Comparison of ENCODE assay signal across 16 cellular contexts in genomic region chr5:59525957-59526356, GRCh38.
A peak's percentile ranks its signal among the peaks of the same experiment; 100 is the strongest.
DNase-seq lines count a peak whose midpoint lies in the region; ATAC-seq and TF ChIP-seq lines count a peak whose summit lies in the region.
"Had no signal": no experiment of that assay in that cellular context is flagged by ENCODE, and none has a peak within 500 bp of the region (broad histone marks: within the 10 kb centered on the region; RNA-seq: fewer than 3 reads in every experiment).

No MANE protein-coding gene starts in this region.

- H3K27me3 ChIP-seq in AG04450 (ENCODE audit: control insufficient read depth, insufficient read depth, low read length), result no peaks in the 10 kb centered on the region
- H3K27me3 ChIP-seq: ovary had no signal

- no peak for ATAC-seq in effector memory CD8-positive, alpha-beta T cell (replicated peaks)
- ATAC-seq: stimulated activated naive B cell treated with anti-CD40 and anti-IgM and Interleukin-4, amounts not matched to agents 10 μg/mL and 1 μg/mL and 100 μg/mL, for 72 hours had no signal

- H3K9me3 Mint-ChIP-seq in chondrocyte (ENCODE audit: low read depth), result peaks cover 5% of the 10 kb centered on the region
- H3K9me3 Mint-ChIP-seq in effector memory CD8-positive, alpha-beta T cell, result peaks cover 8 to 10% of the 10 kb centered on the region in 2 donors

- CTCF ChIA-PET in AG04450 (lab: Charles Lee), result no interaction called here

- H3K4me3 ChIP-seq in AG04450 (ENCODE audit: low read depth, low read length), result no peak overlapping the region
- H3K4me3 ChIP-seq: ovary had no signal

- H3K4me3 Mint-ChIP-seq in chondrocyte (ENCODE audit: unreplicated experiment), result no peak overlapping the region
- H3K4me3 Mint-ChIP-seq in effector memory CD8-positive, alpha-beta T cell, result no peak overlapping the region
- H3K4me3 Mint-ChIP-seq: memory B cell; stimulated activated naive B cell treated with anti-CD40 and anti-IgM and Interleukin-4, amounts not matched to agents 10 μg/mL and 1 μg/mL and 100 μg/mL, for 72 hours had no signal

- DNase-seq in AG04450 (ENCODE audit: low read depth, low spot score) (peak; percentile 4), KBM-7 (peak; percentile 23), chondrocyte (ENCODE audit: low spot score) (no peak), lung microvascular endothelial cell (ENCODE audit: low read depth in 2 of 2) (peak; percentile 65 to 79), NCI-H1930 (lab: John Stamatoyannopoulos, UW) (no peak), occipital lobe (lab: John Stamatoyannopoulos, UW) (no peak)
- DNase-seq in activated CD4-positive, CD25-positive, alpha-beta regulatory T cell treated with anti-CD3 and anti-CD28 coated beads, Interleukin-2, amount 50 U/mL, for 72 hours, result no peak
- no peak for DNase-seq in effector memory CD8-positive, alpha-beta T cell
- DNase-seq: effector CD8-positive, alpha-beta T cell; NCI-H1436; NCI-H526; ovary; Right ventricle myocardium superior; stimulated activated CD4-positive, alpha-beta T cell treated with anti-CD3 and anti-CD28 coated beads, Interleukin-2, amount 100 ng/mL, for 48 hours; stimulated activated naive B cell treated with anti-CD40 and anti-IgM and Interleukin-4, amounts not matched to agents 10 μg/mL and 1 μg/mL and 100 μg/mL, for 72 hours had no signal

- TF ChIP-seq CTCF in AG04450 (IDR thresholded peaks at IDR 0.05; ENCODE audit: low read depth, low read length), result no peak
- peak; percentile 71 for TF ChIP-seq CTCF in chondrocyte (IDR thresholded peaks at IDR 0.05)

- H3K4me1 Mint-ChIP-seq in chondrocyte (ENCODE audit: low read depth), result peaks cover 15% of the 10 kb centered on the region
- no peaks in the 10 kb centered on the region for H3K4me1 Mint-ChIP-seq in effector memory CD8-positive, alpha-beta T cell (ENCODE audit: low read depth in 2 of 2)
- H3K4me1 Mint-ChIP-seq: memory B cell had no signal

- no peaks in the 10 kb centered on the region for H3K36me3 Mint-ChIP-seq in chondrocyte (ENCODE audit: low read depth)
- H3K36me3 Mint-ChIP-seq in effector memory CD8-positive, alpha-beta T cell (ENCODE audit: insufficient read depth), result no peaks in the 10 kb centered on the region

- POLR2A ChIA-PET in AG04450 (lab: Yijun Ruan, JAX), result no interaction called here

- no peaks in the 10 kb centered on the region for H3K27me3 Mint-ChIP-seq in chondrocyte (ENCODE audit: low read depth)
- H3K27me3 Mint-ChIP-seq in effector memory CD8-positive, alpha-beta T cell, result no peaks in the 10 kb centered on the region
- H3K27me3 Mint-ChIP-seq: memory B cell; stimulated activated naive B cell treated with anti-CD40 and anti-IgM and Interleukin-4, amounts not matched to agents 10 μg/mL and 1 μg/mL and 100 μg/mL, for 72 hours had no signal

- no peaks in the 10 kb centered on the region for H3K9me3 ChIP-seq in AG04450 (ENCODE audit: control insufficient read depth, insufficient read depth, low read length)
- H3K9me3 ChIP-seq: ovary had no signal

- H3K27ac ChIP-seq in AG04450 (ENCODE audit: low read depth, low read length), result no peak overlapping the region
- H3K27ac ChIP-seq: ovary had no signal

- in situ Hi-C loops in KBM-7 (cut with MboI; ENCODE audit: low pct_unique_long_range_greater_than_20kb, low sequenced_read_pairs), result no loop called here

- H3K27ac Mint-ChIP-seq in chondrocyte (ENCODE audit: unreplicated experiment), result peak overlapping the region; percentile 46
- H3K27ac Mint-ChIP-seq in effector memory CD8-positive, alpha-beta T cell, result no peak overlapping the region
- H3K27ac Mint-ChIP-seq: memory B cell; stimulated activated naive B cell treated with anti-CD40 and anti-IgM and Interleukin-4, amounts not matched to agents 10 μg/mL and 1 μg/mL and 100 μg/mL, for 72 hours had no signal

Comparison
In these comparisons a context has a peak if more than half of its experiments do, and no peak if none do; other contexts are left out.
1. DNase-seq: peak in AG04450 (single experiment), KBM-7 (single experiment) and lung microvascular endothelial cell (2 of 2); none in chondrocyte (single experiment), NCI-H1930 (0 of 2), activated CD4-positive, CD25-positive, alpha-beta regulatory T cell treated with anti-CD3 and anti-CD28 coated beads, Interleukin-2, amount 50 U/mL, for 72 hours (single experiment), occipital lobe (single experiment) and effector memory CD8-positive, alpha-beta T cell (0 of 3).